Comparison of ENCODE assay signal across 19 cellular contexts in genomic region chr3:45975696-45976095, GRCh38. TPM values are rescaled to one million over a fixed set of nuclear protein-coding genes. Genes with fewer than 3 reads are reported as not detected.
DNase-seq lines count a peak whose midpoint lies in the region; ATAC-seq, FAIRE-seq and TF ChIP-seq lines count a peak whose summit lies in the region.
"Had no signal": no experiment of that assay in that cellular context is flagged by ENCODE, and none has a peak within 500 bp of the region (broad histone marks: within the 10 kb centered on the region; RNA-seq: fewer than 3 reads in every experiment).

No MANE protein-coding gene starts in this region.

- H4K20me1 ChIP-seq in endothelial cell of umbilical vein (replicated peaks; ENCODE audit: control insufficient read depth, extremely low read depth, insufficient read depth, low read length): no peaks in the 10 kb centered on the region

- H3K4me3 ChIP-seq in endothelial cell of umbilical vein (replicated peaks in 1 of 3; ENCODE audit: insufficient read depth in 1 of 3, low read depth in 1 of 3, low read length in 3 of 3) (no peak overlapping the region), stomach (no peak overlapping the region)
- H3K4me3 ChIP-seq: A549, GM23338, left ventricle myocardium inferior, suprapubic skin had no signal

- no peak overlapping the region for H3K4me2 ChIP-seq in endothelial cell of umbilical vein (ENCODE audit: insufficient read depth, low read length)
- H3K4me2 ChIP-seq: A549, GM23338 had no signal

- POLR2A ChIA-PET in activated CD4-positive, alpha-beta T cell treated with anti-CD3 and anti-CD28 coated beads, Interleukin-2, amount 10 ng/mL, durations not matched to agents 7 days and 5 days (lab: Charles Lee): no interaction called here
- POLR2A ChIA-PET in endothelial cell of umbilical vein (lab: Charles Lee): no interaction called here

- H3K36me3 Mint-ChIP-seq in activated CD4-positive, alpha-beta T cell treated with anti-CD3 and anti-CD28 coated beads, Interleukin-2, amount 10 ng/mL, durations not matched to agents 7 days and 5 days (ENCODE audit: low read depth): peaks cover 85% of the 10 kb centered on the region
- H3K36me3 Mint-ChIP-seq in T-helper 2 cell treated with Interferon-gamma antibody and Interleukin-4, amounts not matched to agents 5 μg/mL and 100 μg/mL, for 36 hours (ENCODE audit: low read depth): peaks cover 77% of the 10 kb centered on the region

- peaks cover 11 to 13% of the 10 kb centered on the region in 2 experiments for H3K36me3 ChIP-seq in endothelial cell of umbilical vein (ENCODE audit: control insufficient read depth in 2 of 2, extremely low read depth in 1 of 2, insufficient read depth in 2 of 2, low read length in 2 of 2)
- peaks cover 35 to 93% (median 87%) of the 10 kb centered on the region in 4 donors for H3K36me3 ChIP-seq in stomach

- no peak overlapping the region for H3K4me3 Mint-ChIP-seq in activated CD4-positive, alpha-beta T cell treated with anti-CD3 and anti-CD28 coated beads, Interleukin-2, amount 10 ng/mL, durations not matched to agents 7 days and 5 days
- H3K4me3 Mint-ChIP-seq in T-helper 2 cell treated with Interferon-gamma antibody and Interleukin-4, amounts not matched to agents 5 μg/mL and 100 μg/mL, for 36 hours: peak overlapping the region; percentile 26
- H3K4me3 Mint-ChIP-seq: GM23338 had no signal

- H3K4me1 ChIP-seq in endothelial cell of umbilical vein (ENCODE audit: control insufficient read depth, extremely low read depth, insufficient read depth, low read length) (no peaks in the 10 kb centered on the region), stomach (peaks cover 11 to 79% (median 47%) of the 10 kb centered on the region in 4 donors)
- H3K4me1 ChIP-seq: foreskin keratinocyte had no signal

- no peaks in the 10 kb centered on the region for H3K79me2 ChIP-seq in endothelial cell of umbilical vein (ENCODE audit: control insufficient read depth, insufficient read depth, low read length)

- intact Hi-C loops in endothelial cell of umbilical vein (cut with micrococcal nuclease): no loop called here
- intact Hi-C loops in stomach (cut with DNase I; ENCODE audit: low total_unique reads): no loop called here

- H3K9me3 Mint-ChIP-seq in activated CD4-positive, alpha-beta T cell treated with anti-CD3 and anti-CD28 coated beads, Interleukin-2, amount 10 ng/mL, durations not matched to agents 7 days and 5 days: peaks cover 2% of the 10 kb centered on the region
- no peaks in the 10 kb centered on the region for H3K9me3 Mint-ChIP-seq in T-helper 2 cell treated with Interferon-gamma antibody and Interleukin-4, amounts not matched to agents 5 μg/mL and 100 μg/mL, for 36 hours
- H3K9me3 Mint-ChIP-seq: GM23338 had no signal

- H3K27ac Mint-ChIP-seq in activated CD4-positive, alpha-beta T cell treated with anti-CD3 and anti-CD28 coated beads, Interleukin-2, amount 10 ng/mL, durations not matched to agents 7 days and 5 days: peak overlapping the region; percentile 88
- peak overlapping the region; percentile 80 for H3K27ac Mint-ChIP-seq in T-helper 2 cell treated with Interferon-gamma antibody and Interleukin-4, amounts not matched to agents 5 μg/mL and 100 μg/mL, for 36 hours
- H3K27ac Mint-ChIP-seq: GM23338 had no signal

- TF ChIP-seq POLR2A in endothelial cell of umbilical vein (IDR thresholded peaks at IDR 0.05; ENCODE audit: low read depth, low read length): no peak
- no peak for TF ChIP-seq POLR2A in stomach (IDR thresholded peaks at IDR 0.05)

- no peaks in the 10 kb centered on the region for H3K9me1 ChIP-seq in endothelial cell of umbilical vein (replicated peaks; ENCODE audit: control insufficient read depth, extremely low read depth, insufficient read depth, low read length)

- no peak overlapping the region for H3K9ac ChIP-seq in endothelial cell of umbilical vein (replicated peaks; ENCODE audit: extremely low read depth, insufficient read depth, low read length)

- no peak for TF ChIP-seq CTCF in endothelial cell of umbilical vein (IDR thresholded peaks at IDR 0.05; ENCODE audit: extremely low read depth in 1 of 2, insufficient read depth in 1 of 2, low read depth in 1 of 2, low read length in 2 of 2)
- TF ChIP-seq CTCF in stomach (IDR thresholded peaks at IDR 0.05): no peak

- H3K9me3 ChIP-seq in endothelial cell of umbilical vein (replicated peaks; ENCODE audit: control insufficient read depth, insufficient read depth, low read length) (no peaks in the 10 kb centered on the region), stomach (no peaks in the 10 kb centered on the region)
- H3K9me3 ChIP-seq: A549, left ventricle myocardium inferior, suprapubic skin had no signal

- H3K27me3 ChIP-seq in endothelial cell of umbilical vein (ENCODE audit: control insufficient read depth in 2 of 2, insufficient read depth in 2 of 2, low read length in 2 of 2): no peaks in the 10 kb centered on the region
- no peaks in the 10 kb centered on the region for H3K27me3 ChIP-seq in stomach
- H3K27me3 ChIP-seq: foreskin keratinocyte, suprapubic skin had no signal

- H3K27me3 Mint-ChIP-seq in activated CD4-positive, alpha-beta T cell treated with anti-CD3 and anti-CD28 coated beads, Interleukin-2, amount 10 ng/mL, durations not matched to agents 7 days and 5 days: no peaks in the 10 kb centered on the region
- no peaks in the 10 kb centered on the region for H3K27me3 Mint-ChIP-seq in T-helper 2 cell treated with Interferon-gamma antibody and Interleukin-4, amounts not matched to agents 5 μg/mL and 100 μg/mL, for 36 hours (ENCODE audit: low read depth)

- peak; percentile 31 for FAIRE-seq in endothelial cell of umbilical vein (lab: Jason Lieb, UNC)
- FAIRE-seq: A549 had no signal

- ATAC-seq in HG03045 (IDR thresholded peaks at IDR 0.05; ENCODE audit: unreplicated experiment) (no peak), HG02852 (IDR thresholded peaks at IDR 0.05; ENCODE audit: unreplicated experiment) (no peak)
- ATAC-seq: A549, foreskin keratinocyte, GM23338 had no signal

- no TSS peak for BruUV-seq in endothelial cell of umbilical vein (replicated peaks; lab: Mats Ljungman, UMichigan)

- H2AFZ ChIP-seq in endothelial cell of umbilical vein (ENCODE audit: low read depth, low read length): no peak overlapping the region
- H2AFZ ChIP-seq: GM23338 had no signal

- TF ChIP-seq EP300 in stomach (IDR thresholded peaks at IDR 0.05): no peak

- WGBS in stomach, 5 donors: 27 to 52% (median 39%) methylated on average over 5 of the region's 5 CpGs

- CTCF ChIA-PET in activated CD4-positive, alpha-beta T cell treated with anti-CD3 and anti-CD28 coated beads, Interleukin-2, amount 10 ng/mL, durations not matched to agents 7 days and 5 days (lab: Charles Lee): interaction anchor here (1.0 to 3.1 kb wide), 6 partner anchors 9 to 103 kb away, joined by 3 to 23 read pairs (median 4); no protein-coding TSS in a partner anchor
- CTCF ChIA-PET in endothelial cell of umbilical vein (lab: Charles Lee): interaction anchor here (1.6 kb wide), 1 partner anchor 99 kb away, joined by 3 read pairs; no protein-coding TSS in a partner anchor

- no peak for DNase-seq in activated CD4-positive, alpha-beta T cell treated with anti-CD3 and anti-CD28 coated beads, Interleukin-2, amount 10 ng/mL, durations not matched to agents 7 days and 5 days
- DNase-seq in activated CD4-positive, alpha-beta T cell treated with anti-CD3 and anti-CD28 coated beads, Interleukin-2, amount 50 U/mL, for 1 hour: no peak
- no peak for DNase-seq in T-helper 2 cell treated with Interferon-gamma antibody and Interleukin-4, amounts not matched to agents 5 μg/mL and 100 μg/mL, for 36 hours (ENCODE audit: low spot score)
- DNase-seq in endothelial cell of umbilical vein (ENCODE audit: low read depth, low spot score): no peak
- no peak for DNase-seq in stomach
- DNase-seq in stimulated activated CD4-positive, alpha-beta T cell treated with anti-CD3 and anti-CD28 coated beads, Interleukin-1b, Interleukin-23, amount 100 ng/mL, for 48 hours: no peak
- DNase-seq: caudate nucleus, foreskin keratinocyte, left ventricle myocardium inferior, NCI-H187, NCI-H446, SIG-M5 had no signal

- no peak overlapping the region for H3K27ac ChIP-seq in endothelial cell of umbilical vein (ENCODE audit: insufficient read depth, low read depth, low read length)
- peak overlapping the region; percentile 46 to 83 (median 50) for H3K27ac ChIP-seq in stomach
- H3K27ac ChIP-seq: A549, foreskin keratinocyte, left ventricle myocardium inferior, suprapubic skin had no signal

- dilution Hi-C loops in endothelial cell of umbilical vein (cut with MboI; ENCODE audit: extremely low pct_ligation_motif_present, low sequenced_read_pairs): no loop called here

- peaks cover 88% of the 10 kb centered on the region for H3K4me1 Mint-ChIP-seq in activated CD4-positive, alpha-beta T cell treated with anti-CD3 and anti-CD28 coated beads, Interleukin-2, amount 10 ng/mL, durations not matched to agents 7 days and 5 days
- peaks cover 74% of the 10 kb centered on the region for H3K4me1 Mint-ChIP-seq in T-helper 2 cell treated with Interferon-gamma antibody and Interleukin-4, amounts not matched to agents 5 μg/mL and 100 μg/mL, for 36 hours (ENCODE audit: low read depth)
- H3K4me1 Mint-ChIP-seq: GM23338 had no signal

RNA-seq across cellular contexts. Expression of gene FYCO1, which starts 19.9 kb away (rescaled TPM):
- total RNA-seq in activated CD4-positive, alpha-beta T cell treated with anti-CD3 and anti-CD28 coated beads, Interleukin-2, amount 10 ng/mL, durations not matched to agents 7 days and 5 days: 10 to 100 TPM; 15.1 to 15.7 TPM
- 20.2 and 20.8 TPM in 2 replicates for total RNA-seq in endothelial cell of umbilical vein
- 11.1 and 13.9 TPM in 2 replicates for polyA plus RNA-seq in endothelial cell of umbilical vein
- 9.8 and 11.0 TPM in 2 replicates for polyA plus RNA-seq in endothelial cell of umbilical vein (2011; cell fraction: cytosol; rRNA removed)
- 13.7 and 14.7 TPM in 2 replicates for polyA plus RNA-seq in endothelial cell of umbilical vein (2011; cell fraction: nucleus; rRNA removed)
- polyA plus RNA-seq in endothelial cell of umbilical vein (2012): 15.3 and 17.1 TPM in 2 replicates
- polyA minus RNA-seq in endothelial cell of umbilical vein: 29.1 and 29.3 TPM in 2 replicates
- polyA minus RNA-seq in endothelial cell of umbilical vein (2011; cell fraction: cytosol; rRNA and poly(A)+ RNA removed): 7.4 TPM
- polyA minus RNA-seq in endothelial cell of umbilical vein (2011; cell fraction: nucleus; rRNA and poly(A)+ RNA removed): 18.6 and 21.5 TPM in 2 replicates
- 10 to 100 TPM; 18.0 to 97.4 (median 39.3) TPM for total RNA-seq in stomach
- 10 to 100 TPM; 10.7 to 11.8 (median 11.3) TPM for polyA plus RNA-seq in stomach

RNA-seq across cellular contexts. Expression of gene CXCR6, which starts 32.4 kb away (rescaled TPM):
- 10 to 100 TPM; 17.6 to 18.0 TPM for total RNA-seq in activated CD4-positive, alpha-beta T cell treated with anti-CD3 and anti-CD28 coated beads, Interleukin-2, amount 10 ng/mL, durations not matched to agents 7 days and 5 days
- total RNA-seq in endothelial cell of umbilical vein (not detected in 2 replicates), stomach (10 to 100 TPM in 1 of 5 donors, 1 to 10 TPM in 1, not detected in 3; 1.1 to 14.8 TPM)
- polyA plus RNA-seq in endothelial cell of umbilical vein (not detected in 2 replicates), stomach (1 to 10 TPM in 1 of 3 donors, under 1 TPM in 2; 0.31 to 3.2 (median 0.70) TPM)
- not detected in 2 replicates for polyA plus RNA-seq in endothelial cell of umbilical vein (2011; cell fraction: cytosol; rRNA removed)
- not detected in 2 replicates for polyA plus RNA-seq in endothelial cell of umbilical vein (2011; cell fraction: nucleus; rRNA removed)
- polyA plus RNA-seq in endothelial cell of umbilical vein (2012): 0.10 and 0.13 TPM in 2 replicates
- polyA minus RNA-seq in endothelial cell of umbilical vein: not detected in 2 replicates
- polyA minus RNA-seq in endothelial cell of umbilical vein (2011; cell fraction: cytosol; rRNA and poly(A)+ RNA removed): not detected
- polyA minus RNA-seq in endothelial cell of umbilical vein (2011; cell fraction: nucleus; rRNA and poly(A)+ RNA removed): not detected in 2 replicates
- total RNA-seq: foreskin keratinocyte, GM23338, M059J, myocyte had no signal
- polyA plus RNA-seq: A549, foreskin keratinocyte had no signal

RNA-seq across cellular contexts. Expression of gene XCR1, which starts 51.6 kb away (rescaled TPM):
- not detected for total RNA-seq in activated CD4-positive, alpha-beta T cell treated with anti-CD3 and anti-CD28 coated beads, Interleukin-2, amount 10 ng/mL, durations not matched to agents 7 days and 5 days
- total RNA-seq in endothelial cell of umbilical vein (not detected in 2 replicates), stomach (under 1 TPM in 3 of 5 donors, not detected in 2; under 0.01 to 0.37 (median 0.14) TPM)
- polyA plus RNA-seq in endothelial cell of umbilical vein (not detected in 2 replicates), stomach (under 1 TPM in 1 of 3 donors, not detected in 2; 0.03 TPM)
- polyA plus RNA-seq in endothelial cell of umbilical vein (2011; cell fraction: cytosol; rRNA removed): not detected in 2 replicates
- polyA plus RNA-seq in endothelial cell of umbilical vein (2011; cell fraction: nucleus; rRNA removed): not detected in 2 replicates
- polyA plus RNA-seq in endothelial cell of umbilical vein (2012): not detected in 2 replicates
- polyA minus RNA-seq in endothelial cell of umbilical vein: not detected in 2 replicates
- polyA minus RNA-seq in endothelial cell of umbilical vein (2011; cell fraction: cytosol; rRNA and poly(A)+ RNA removed): not detected
- not detected in 2 replicates for polyA minus RNA-seq in endothelial cell of umbilical vein (2011; cell fraction: nucleus; rRNA and poly(A)+ RNA removed)
- total RNA-seq: foreskin keratinocyte, GM23338, left ventricle myocardium inferior, M059J, myocyte had no signal
- polyA plus RNA-seq: A549, foreskin keratinocyte, GM23338 had no signal
